Comparison of ENCODE assay signal across 8 cellular contexts in genomic region chr19:982567-983170, GRCh38.
A peak's percentile ranks its signal among the peaks of the same experiment; 100 is the strongest.
DNase-seq lines count a peak whose midpoint lies in the region; ATAC-seq and TF ChIP-seq lines count a peak whose summit lies in the region.

No MANE protein-coding gene starts in this region.

- peak; percentile 61 for ATAC-seq in HG03196 (IDR thresholded peaks at IDR 0.05; ENCODE audit: unreplicated experiment)
- peak; percentile 87 for ATAC-seq in stimulated activated naive CD8-positive, alpha-beta T cell treated with anti-CD3 and anti-CD28 coated beads, Interleukin-15, amount 100 ng/mL, for 72 hours

- H3K27ac ChIP-seq in OCI-LY3 (ENCODE audit: low read length): no peak overlapping the region

- H3K9me3 Mint-ChIP-seq in stimulated activated naive CD8-positive, alpha-beta T cell treated with anti-CD3 and anti-CD28 coated beads, Interleukin-15, amount 100 ng/mL, for 72 hours: no peaks in the 10 kb centered on the region

- no peak overlapping the region for H3K27ac Mint-ChIP-seq in stimulated activated naive CD8-positive, alpha-beta T cell treated with anti-CD3 and anti-CD28 coated beads, Interleukin-15, amount 100 ng/mL, for 72 hours

- TF ChIP-seq CTCF in OCI-LY3 (IDR thresholded peaks at IDR 0.05; ENCODE audit: low read depth, low read length): peak; percentile 93

- peak overlapping the region; percentile 66; the same call in 1 of the 2 replicates for H2AFZ ChIP-seq in OCI-LY3 (ENCODE audit: low read depth, low read length)
- no peak overlapping the region for H2AFZ ChIP-seq in neuron (ENCODE audit: low read depth, low read length)

- peaks cover 16% of the 10 kb centered on the region for H3K79me2 ChIP-seq in OCI-LY3 (ENCODE audit: low read length)

- peaks cover 38% of the 10 kb centered on the region for H3K4me1 ChIP-seq in OCI-LY3 (ENCODE audit: low read length)
- H3K4me1 ChIP-seq in neuron (ENCODE audit: insufficient read depth, low read length): peaks cover 23% of the 10 kb centered on the region

- peak overlapping the region; percentile 43 for H3K9ac ChIP-seq in OCI-LY3 (ENCODE audit: low read length)

- no peaks in the 10 kb centered on the region for H3K27me3 ChIP-seq in OCI-LY3 (ENCODE audit: low read depth, low read length)
- no peaks in the 10 kb centered on the region for H3K27me3 ChIP-seq in neuron (ENCODE audit: insufficient read depth, low read length)

- no peaks in the 10 kb centered on the region for H4K20me1 ChIP-seq in OCI-LY3 (ENCODE audit: insufficient read depth, low read length)

- H3K4me3 ChIP-seq in OCI-LY3 (ENCODE audit: low read length) (peak overlapping the region; percentile 66), neuron (ENCODE audit: low read length) (peak overlapping the region; percentile 3)

- H3K4me1 Mint-ChIP-seq in stimulated activated naive CD8-positive, alpha-beta T cell treated with anti-CD3 and anti-CD28 coated beads, Interleukin-15, amount 100 ng/mL, for 72 hours: peaks cover 31% of the 10 kb centered on the region

- no peaks in the 10 kb centered on the region for H3K27me3 Mint-ChIP-seq in stimulated activated naive CD8-positive, alpha-beta T cell treated with anti-CD3 and anti-CD28 coated beads, Interleukin-15, amount 100 ng/mL, for 72 hours

- DNase-seq in NCI-H1436 (lab: John Stamatoyannopoulos, UW) (peak; percentile 42), NCI-H1436 treated with DMSO at 0.1 percent for 48 hours (lab: John Stamatoyannopoulos, UW) (no peak), activated T-helper 1 cell treated with Interleukin-2 at 50 U/mL for 16 hours (ENCODE audit: low read depth) (peak; percentile 68), fibroblast of peridontal ligament (ENCODE audit: extremely low read depth) (peak; percentile 49)
- DNase-seq in stimulated activated naive CD8-positive, alpha-beta T cell treated with anti-CD3 and anti-CD28 coated beads, Interleukin-15, amount 100 ng/mL, for 72 hours: peak; percentile 75 to 84

- H3K9me3 ChIP-seq in OCI-LY3 (ENCODE audit: insufficient read depth, low read length) (no peaks in the 10 kb centered on the region), neuron (ENCODE audit: low read length) (no peaks in the 10 kb centered on the region)

- peak overlapping the region; percentile 44 to 62 for H3K4me3 Mint-ChIP-seq in stimulated activated naive CD8-positive, alpha-beta T cell treated with anti-CD3 and anti-CD28 coated beads, Interleukin-15, amount 100 ng/mL, for 72 hours

- peaks cover 3% of the 10 kb centered on the region for H3K36me3 ChIP-seq in OCI-LY3 (replicated peaks; ENCODE audit: low read depth, low read length)
- H3K36me3 ChIP-seq in neuron (ENCODE audit: insufficient read depth, low read length): peaks cover 17% of the 10 kb centered on the region

- H3K4me2 ChIP-seq in OCI-LY3 (ENCODE audit: low read length): peak overlapping the region; percentile 77
